22 cellular contexts compared by ENCODE assay signal in genomic region chrX:21975242-21975641, GRCh38. TPM values are rescaled to one million over a fixed set of nuclear protein-coding genes. Genes with fewer than 3 reads are reported as not detected.
DNase-seq lines count a peak whose midpoint lies in the region; ATAC-seq, FAIRE-seq and TF ChIP-seq lines count a peak whose summit lies in the region.
"Had no signal": no experiment of that assay in that cellular context is flagged by ENCODE, and none has a peak within 500 bp of the region (broad histone marks: within the 10 kb centered on the region; RNA-seq: fewer than 3 reads in every experiment).

No MANE protein-coding gene starts in this region.

- H3K4me1 ChIP-seq in astrocyte (ENCODE audit: insufficient read depth, low read length): peaks cover 13% of the 10 kb centered on the region
- H3K4me1 ChIP-seq in lower lobe of right lung: peaks cover 4% of the 10 kb centered on the region
- peaks cover 34% of the 10 kb centered on the region for H3K4me1 ChIP-seq in skeletal muscle satellite cell (ENCODE audit: control insufficient read depth, insufficient read depth, low read length)
- H3K4me1 ChIP-seq: gastrocnemius medialis had no signal

- peaks cover 30% of the 10 kb centered on the region for H3K79me2 ChIP-seq in astrocyte (ENCODE audit: insufficient read depth, low read length)

- H3K4me1 Mint-ChIP-seq in T-helper 2 cell treated with Interferon-gamma antibody and Interleukin-4, amounts not matched to agents 5 μg/mL and 100 μg/mL, for 36 hours (ENCODE audit: low read depth): peaks cover 30% of the 10 kb centered on the region
- H3K4me1 Mint-ChIP-seq in astrocyte (ENCODE audit: low read depth, unreplicated experiment): peaks cover 23% of the 10 kb centered on the region

- H3K36me3 ChIP-seq in astrocyte (ENCODE audit: insufficient read depth, low read length): peaks cover 16% of the 10 kb centered on the region
- H3K36me3 ChIP-seq in lower lobe of right lung: no peaks in the 10 kb centered on the region
- H3K36me3 ChIP-seq in skeletal muscle satellite cell (ENCODE audit: insufficient read depth, low read length): peaks cover 44% of the 10 kb centered on the region

- peak overlapping the region; percentile 55 for H3K9ac ChIP-seq in astrocyte (ENCODE audit: low read length)
- peak overlapping the region; percentile 24 for H3K9ac ChIP-seq in skeletal muscle satellite cell (ENCODE audit: low read depth, low read length)
- H3K9ac ChIP-seq: BLaER1 had no signal

- H4K20me1 ChIP-seq in astrocyte (ENCODE audit: insufficient read depth, low read length): no peaks in the 10 kb centered on the region
- H4K20me1 ChIP-seq: BLaER1 had no signal

- intact Hi-C loops in lower lobe of right lung (cut with DNase I): no loop called here

- H3K4me2 ChIP-seq in astrocyte (ENCODE audit: low read length): no peak overlapping the region
- H3K4me2 ChIP-seq in skeletal muscle satellite cell (ENCODE audit: low read length): no peak overlapping the region
- H3K4me2 ChIP-seq: BLaER1 had no signal

- H3K4me3 Mint-ChIP-seq in T-helper 2 cell treated with Interferon-gamma antibody and Interleukin-4, amounts not matched to agents 5 μg/mL and 100 μg/mL, for 36 hours: no peak overlapping the region
- H3K4me3 Mint-ChIP-seq in astrocyte (ENCODE audit: unreplicated experiment): no peak overlapping the region
- H3K4me3 Mint-ChIP-seq: activated naive CD8-positive, alpha-beta T cell treated with anti-CD3 and anti-CD28 coated beads, Interleukin-2, amount 50 U/mL, for 24 hours had no signal

- H3K4me3 ChIP-seq in astrocyte (ENCODE audit: insufficient read depth, low read depth, low read length) (no peak overlapping the region), lower lobe of right lung (no peak overlapping the region), skeletal muscle satellite cell (ENCODE audit: low read length) (no peak overlapping the region)
- H3K4me3 ChIP-seq: BLaER1, gastrocnemius medialis had no signal

- no peak for TF ChIP-seq CTCF in astrocyte (IDR thresholded peaks at IDR 0.05; ENCODE audit: insufficient read depth, low read depth, low read length)
- TF ChIP-seq CTCF in lower lobe of right lung (IDR thresholded peaks at IDR 0.05): no peak

- peak; percentile 29 for FAIRE-seq in astrocyte (lab: Jason Lieb, UNC)
- no peak for FAIRE-seq in GM12891 (lab: Jason Lieb, UNC)
- FAIRE-seq: bronchial epithelial cell had no signal

- peaks cover 41% of the 10 kb centered on the region for H3K36me3 Mint-ChIP-seq in T-helper 2 cell treated with Interferon-gamma antibody and Interleukin-4, amounts not matched to agents 5 μg/mL and 100 μg/mL, for 36 hours (ENCODE audit: low read depth)
- no peaks in the 10 kb centered on the region for H3K36me3 Mint-ChIP-seq in astrocyte (ENCODE audit: low read depth, unreplicated experiment)

- H3K9me3 ChIP-seq in astrocyte (ENCODE audit: insufficient read depth, low read depth, low read length) (no peaks in the 10 kb centered on the region), lower lobe of right lung (no peaks in the 10 kb centered on the region), skeletal muscle satellite cell (replicated peaks; ENCODE audit: low read length) (no peaks in the 10 kb centered on the region)
- H3K9me3 ChIP-seq: BLaER1, gastrocnemius medialis had no signal

- no peaks in the 10 kb centered on the region for H3K9me3 Mint-ChIP-seq in T-helper 2 cell treated with Interferon-gamma antibody and Interleukin-4, amounts not matched to agents 5 μg/mL and 100 μg/mL, for 36 hours
- no peaks in the 10 kb centered on the region for H3K9me3 Mint-ChIP-seq in astrocyte (ENCODE audit: unreplicated experiment)
- H3K9me3 Mint-ChIP-seq: activated naive CD8-positive, alpha-beta T cell treated with anti-CD3 and anti-CD28 coated beads, Interleukin-2, amount 50 U/mL, for 24 hours; IgD-negative memory B cell had no signal

- H3K27ac Mint-ChIP-seq in T-helper 2 cell treated with Interferon-gamma antibody and Interleukin-4, amounts not matched to agents 5 μg/mL and 100 μg/mL, for 36 hours: peak overlapping the region; percentile 26
- H3K27ac Mint-ChIP-seq in astrocyte (ENCODE audit: unreplicated experiment): no peak overlapping the region
- H3K27ac Mint-ChIP-seq: activated naive CD8-positive, alpha-beta T cell treated with anti-CD3 and anti-CD28 coated beads, Interleukin-2, amount 50 U/mL, for 24 hours had no signal

- H3K27me3 ChIP-seq in astrocyte (ENCODE audit: insufficient read depth, low read length) (no peaks in the 10 kb centered on the region), lower lobe of right lung (ENCODE audit: low read depth) (no peaks in the 10 kb centered on the region), skeletal muscle satellite cell (ENCODE audit: control insufficient read depth, insufficient read depth, low read length) (no peaks in the 10 kb centered on the region)
- H3K27me3 ChIP-seq: BLaER1, gastrocnemius medialis had no signal

- peak overlapping the region; percentile 40 for H3K27ac ChIP-seq in astrocyte (ENCODE audit: low read depth, low read length)
- no peak overlapping the region for H3K27ac ChIP-seq in lower lobe of right lung
- H3K27ac ChIP-seq: BLaER1, gastrocnemius medialis had no signal

- peak; percentile 22 to 34 for ATAC-seq in lower lobe of right lung
- ATAC-seq: activated naive CD8-positive, alpha-beta T cell treated with anti-CD3 and anti-CD28 coated beads, Interleukin-2, amount 50 U/mL, for 24 hours; gastrocnemius medialis; sciatic nerve had no signal

- DNase-seq in T-helper 2 cell treated with Interferon-gamma antibody and Interleukin-4, amounts not matched to agents 5 μg/mL and 100 μg/mL, for 36 hours (ENCODE audit: low spot score): no peak
- DNase-seq in T-helper 2 cell (no peak), astrocyte (ENCODE audit: low read depth) (no peak), lower lobe of right lung (no peak), GM12891 (ENCODE audit: insufficient read length, low spot score) (no peak), NCI-H345 (lab: John Stamatoyannopoulos, UW) (no peak), HuH-7.5 (ENCODE audit: low spot score) (no peak)
- DNase-seq: 8988T; activated CD4-positive, CD25-positive, alpha-beta regulatory T cell; activated CD8-positive, alpha-beta memory T cell treated with anti-CD3 and anti-CD28 coated beads for 24 hours; activated naive CD8-positive, alpha-beta T cell treated with anti-CD3 and anti-CD28 coated beads, Interleukin-2, amount 50 U/mL, for 24 hours; gastrocnemius medialis; left colon; NCI-H187; NCI-H226; stimulated activated CD4-positive, alpha-beta T cell treated with anti-CD3 and anti-CD28 coated beads, Interleukin-1b, Interleukin-23, amount 100 ng/mL, for 48 hours; stimulated activated naive CD4-positive, alpha-beta T cell treated with Interleukin-2 at 50 U/mL for 16 hours had no signal

- no peak overlapping the region for H2AFZ ChIP-seq in astrocyte (ENCODE audit: low read depth, low read length)

- no peak for TF ChIP-seq POLR2A in GM12891 (IDR thresholded peaks at IDR 0.05; ENCODE audit: low read depth, low read length)

- H3K27me3 Mint-ChIP-seq in T-helper 2 cell treated with Interferon-gamma antibody and Interleukin-4, amounts not matched to agents 5 μg/mL and 100 μg/mL, for 36 hours (ENCODE audit: low read depth): no peaks in the 10 kb centered on the region
- H3K27me3 Mint-ChIP-seq in astrocyte (ENCODE audit: low read depth, unreplicated experiment): no peaks in the 10 kb centered on the region
- H3K27me3 Mint-ChIP-seq: activated naive CD8-positive, alpha-beta T cell treated with anti-CD3 and anti-CD28 coated beads, Interleukin-2, amount 50 U/mL, for 24 hours; IgD-negative memory B cell had no signal

TF ChIP-seq in GM12891, 5 proteins besides CTCF, POLR2A, EP300 and RAD21:
- TF ChIP-seq POLR2AphosphoS5 (IDR thresholded peaks at IDR 0.05; ENCODE audit: low read depth, low read length) (no peak), POU2F2 (IDR thresholded peaks at IDR 0.05; ENCODE audit: low read depth, low read length) (no peak), SPI1 (IDR thresholded peaks at IDR 0.05; ENCODE audit: low read depth, low read length) (no peak), PAX5 (IDR thresholded peaks at IDR 0.05; ENCODE audit: insufficient read depth, low read length, severe bottlenecking) (no peak), TAF1 (IDR thresholded peaks at IDR 0.05; ENCODE audit: low read depth, low read length) (no peak)

RNA-seq across cellular contexts. Expression of gene SMS, which starts 34.7 kb away (rescaled TPM):
- total RNA-seq in astrocyte (134 and 187 TPM in 2 replicates), lower lobe of right lung (53.7 TPM)
- total RNA-seq in skeletal muscle satellite cell (2012; rRNA removed): 212 and 235 TPM in 2 replicates
- polyA plus RNA-seq in GM12891 (2012; ENCODE audit: low read depth, missing spikeins): 86.2 TPM

RNA-seq across cellular contexts. Expression of gene PHEX, which starts 56.9 kb away (rescaled TPM):
- total RNA-seq in astrocyte (0.24 and 0.36 TPM in 2 replicates), lower lobe of right lung (2.7 TPM)
- 0.44 and 0.76 TPM in 2 replicates for total RNA-seq in skeletal muscle satellite cell (2012; rRNA removed)
- polyA plus RNA-seq in GM12891 (2012; ENCODE audit: low read depth, missing spikeins): 0.09 TPM
